ENCODE assay signal across 19 cellular contexts in the genomic region with DNA sequence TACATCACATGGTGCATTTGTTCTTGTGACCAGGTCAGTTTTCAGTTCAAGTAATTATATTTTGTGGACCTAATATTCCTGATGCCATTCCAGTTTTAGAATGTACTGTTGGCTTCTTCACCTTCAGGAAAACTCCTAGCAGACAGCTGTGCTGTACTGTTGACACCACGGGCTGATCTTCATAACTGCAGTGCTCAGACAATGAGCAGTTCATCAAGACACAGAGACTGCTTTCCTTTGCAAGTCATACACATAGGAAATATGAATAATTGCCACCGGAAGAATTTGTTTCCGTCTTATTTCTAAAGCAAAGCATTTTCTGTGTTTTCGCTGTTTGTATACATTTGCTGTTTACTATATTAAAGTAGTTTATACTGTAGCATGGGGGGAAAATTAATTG.
DNase-seq lines count a peak whose midpoint lies in the region; TF ChIP-seq lines count a peak whose summit lies in the region.
"Had no signal": no experiment of that assay in that cellular context is flagged by ENCODE, and none has a peak within 500 bp of the region (broad histone marks: within the 10 kb centered on the region; RNA-seq: fewer than 3 reads in every experiment).

No MANE protein-coding gene starts in this region.

- intact Hi-C loops in esophagus muscularis mucosa (cut with DNase I) (no loop called here), OCI-LY7 (cut with micrococcal nuclease; ENCODE audit: unreplicated experiment) (no loop called here), colonic mucosa (cut with DNase I) (no loop called here)

- TF ChIP-seq EP300 in esophagus muscularis mucosa (IDR thresholded peaks at IDR 0.05) = no peak

- H3K27ac ChIP-seq in esophagus muscularis mucosa (replicated peaks in 1 of 4) (no peak overlapping the region), osteoblast (ENCODE audit: low read depth, low read length) (no peak overlapping the region), Peyer's patch (no peak overlapping the region), OCI-LY7 (ENCODE audit: low read depth, low read length, poor library complexity, severe bottlenecking) (no peak overlapping the region), colonic mucosa (no peak overlapping the region)
- H3K27ac ChIP-seq: SJSA1 had no signal

- 40% methylated on average over 4 of the region's 4 CpGs for WGBS in esophagus muscularis mucosa

- H3K4me1 ChIP-seq in esophagus muscularis mucosa (no peaks in the 10 kb centered on the region), osteoblast (ENCODE audit: insufficient read depth, low read length) (peaks cover 25% of the 10 kb centered on the region), Peyer's patch (no peaks in the 10 kb centered on the region), OCI-LY7 (ENCODE audit: insufficient read depth, low read length, poor library complexity, severe bottlenecking) (no peaks in the 10 kb centered on the region), colonic mucosa (no peaks in the 10 kb centered on the region)

- H3K36me3 ChIP-seq in esophagus muscularis mucosa (no peaks in the 10 kb centered on the region), osteoblast (ENCODE audit: insufficient read depth, low read length) (no peaks in the 10 kb centered on the region), Peyer's patch (no peaks in the 10 kb centered on the region), OCI-LY7 (ENCODE audit: insufficient read depth, low read length) (no peaks in the 10 kb centered on the region), colonic mucosa (no peaks in the 10 kb centered on the region)
- H3K36me3 ChIP-seq: SJSA1 had no signal

- H3K9me3 ChIP-seq in esophagus muscularis mucosa (no peaks in the 10 kb centered on the region), osteoblast (ENCODE audit: low read depth, low read length) (no peaks in the 10 kb centered on the region), Peyer's patch (no peaks in the 10 kb centered on the region), OCI-LY7 (ENCODE audit: low read length) (no peaks in the 10 kb centered on the region), colonic mucosa (no peaks in the 10 kb centered on the region)
- H3K9me3 ChIP-seq: SJSA1 had no signal

- H3K79me2 ChIP-seq in osteoblast (ENCODE audit: insufficient read depth, low read length) (no peaks in the 10 kb centered on the region), OCI-LY7 (ENCODE audit: insufficient read depth, low read depth, low read length) (no peaks in the 10 kb centered on the region)

- peak overlapping the region; percentile 0 for H3K4me2 ChIP-seq in osteoblast (ENCODE audit: insufficient read depth, low read length)
- H3K4me2 ChIP-seq in OCI-LY7 (ENCODE audit: low read length) = no peak overlapping the region

- no peaks in the 10 kb centered on the region for H3K27me3 ChIP-seq in esophagus muscularis mucosa
- H3K27me3 ChIP-seq in osteoblast (ENCODE audit: insufficient read depth, low read length) = no peaks in the 10 kb centered on the region
- no peaks in the 10 kb centered on the region for H3K27me3 ChIP-seq in Peyer's patch
- H3K27me3 ChIP-seq in colonic mucosa = no peaks in the 10 kb centered on the region
- H3K27me3 ChIP-seq: SJSA1 had no signal

- CTCF ChIA-PET in OCI-LY7 (lab: Charles Lee; ENCODE audit: unreplicated experiment) = no interaction called here

- POLR2A ChIA-PET in OCI-LY7 (lab: Charles Lee) = interaction anchor here (0.6 kb wide), 1 partner anchor 589 kb away, joined by 3 read pairs; no protein-coding TSS in a partner anchor

- BruUV-seq in OCI-LY7 (replicated peaks; lab: Mats Ljungman, UMichigan) = no TSS peak

- in situ Hi-C loops in G401 (cut with HindIII; ENCODE audit: low sequenced_read_pairs) (no loop called here), SK-MEL-5 (cut with HindIII; ENCODE audit: low pct_unique_long_range_greater_than_20kb, low sequenced_read_pairs) (no loop called here)

- DNase-seq in G401 (ENCODE audit: low spot score) (peak; percentile 27), SK-MEL-5 (ENCODE audit: low read depth, low spot score) (peak; percentile 57), esophagus muscularis mucosa (ENCODE audit: extremely low spot score) (peak; percentile 26), osteoblast (ENCODE audit: insufficient read length, low spot score, missing footprints) (peak; percentile 57), NK-92 (lab: John Stamatoyannopoulos, UW; ENCODE audit: unreplicated experiment) (no peak), Peyer's patch (no peak), OCI-LY7 (ENCODE audit: low spot score) (no peak), colonic mucosa (no peak)
- DNase-seq: DMS153, DND-41, Kasumi-1, MV-4-11, NCI-H1694, NCI-H2029 treated with DMSO at 0.1 percent for 48 hours, NCI-H446 treated with DMSO at 0.1 percent for 48 hours, NCI-H526, PC-3 had no signal

- H2AFZ ChIP-seq in osteoblast (ENCODE audit: low read length) (peak overlapping the region; percentile 26), OCI-LY7 (ENCODE audit: low read length) (no peak overlapping the region)

- no peak overlapping the region for H3K9ac ChIP-seq in colonic mucosa (ENCODE audit: low read depth in 2 of 2, low read length in 2 of 2)

- no peak for TF ChIP-seq CTCF in esophagus muscularis mucosa (IDR thresholded peaks at IDR 0.05)
- no peak for TF ChIP-seq CTCF in osteoblast (IDR thresholded peaks at IDR 0.05; ENCODE audit: extremely low read depth, low read depth, low read length)
- TF ChIP-seq CTCF in Peyer's patch (IDR thresholded peaks at IDR 0.05) = no peak
- no peak for TF ChIP-seq CTCF in OCI-LY7 (conservative IDR thresholded peaks at IDR 0.05; ENCODE audit: low read length)
- TF ChIP-seq CTCF in colonic mucosa (IDR thresholded peaks at IDR 0.05) = no peak

- TF ChIP-seq POLR2A in esophagus muscularis mucosa (IDR thresholded peaks at IDR 0.05; ENCODE audit: low read depth) (no peak), Peyer's patch (IDR thresholded peaks at IDR 0.05) (no peak)

- H3K4me3 ChIP-seq in esophagus muscularis mucosa = no peak overlapping the region
- H3K4me3 ChIP-seq in osteoblast (ENCODE audit: insufficient read depth, low read length) = no peak overlapping the region
- no peak overlapping the region for H3K4me3 ChIP-seq in Peyer's patch
- no peak overlapping the region for H3K4me3 ChIP-seq in OCI-LY7 (ENCODE audit: low read depth, low read length, poor library complexity, severe bottlenecking)
- H3K4me3 ChIP-seq in colonic mucosa = no peak overlapping the region
- H3K4me3 ChIP-seq: K562, SJSA1 had no signal

- H4K20me1 ChIP-seq in osteoblast (ENCODE audit: insufficient read depth, low read length) = no peaks in the 10 kb centered on the region
- H4K20me1 ChIP-seq in OCI-LY7 (ENCODE audit: insufficient read depth, low read length) = no peaks in the 10 kb centered on the region

- H3K9me2 ChIP-seq in OCI-LY7 (ENCODE audit: insufficient read depth, low read length) = no peaks in the 10 kb centered on the region

Comparison
In these comparisons a context has a peak if more than half of its experiments do, and no peak if none do; other contexts are left out.
1. DNase-seq: peak in G401 (single experiment), SK-MEL-5 (single experiment), esophagus muscularis mucosa (single experiment) and osteoblast (single experiment); none in NK-92 (single experiment), Peyer's patch (0 of 3), OCI-LY7 (single experiment) and colonic mucosa (single experiment).